Comparison of ENCODE assay signal across 2 cellular contexts in genomic region chr17:42697108-42697811, GRCh38.
TF ChIP-seq lines count a peak whose summit lies in the region.

No MANE protein-coding gene starts in this region.

TF ChIP-seq in SK-N-SH, 30 proteins besides CTCF, POLR2A, EP300 and RAD21 (continued from another document):
- TF ChIP-seq USF2 (IDR thresholded peaks at IDR 0.05; ENCODE audit: borderline replicate concordance, low read depth, low read length): no peak
- TF ChIP-seq ZBTB33 (IDR thresholded peaks at IDR 0.05; ENCODE audit: borderline replicate concordance, low read depth): no peak
- TF ChIP-seq FOXM1 (IDR thresholded peaks at IDR 0.05; ENCODE audit: low read depth): no peak
- no peak for TF ChIP-seq TCF12 (IDR thresholded peaks at IDR 0.05)
- TF ChIP-seq FOSL2 (IDR thresholded peaks at IDR 0.05; ENCODE audit: borderline replicate concordance, low read depth): no peak
- TF ChIP-seq NRF1 (IDR thresholded peaks at IDR 0.05; ENCODE audit: low read depth, low read length): no peak

TF ChIP-seq in SK-N-SH treated with all-trans-retinoic acid at 6 μM for 48 hours, 23 proteins besides CTCF, POLR2A, EP300 and RAD21 (continued from another document):
- no peak for TF ChIP-seq CSRNP3 (CRISPR knock-in tag; IDR thresholded peaks at IDR 0.05)
- no peak for TF ChIP-seq TOX (CRISPR knock-in tag; IDR thresholded peaks at IDR 0.05; ENCODE audit: borderline replicate concordance)
